Comparison of ENCODE assay signal across 1 cellular context in genomic region chr7:56033671-56034432, GRCh38.
TF ChIP-seq lines count a peak whose summit lies in the region.

No MANE protein-coding gene starts in this region.

TF ChIP-seq in K562, 482 proteins besides CTCF, POLR2A, EP300 and RAD21 (continued from another document and continues in another):
- TF ChIP-seq POLR2G (IDR thresholded peaks at IDR 0.05; ENCODE audit: low read depth, low read length) (peak; percentile 85), RNF2 (IDR thresholded peaks at IDR 0.05) (peak; percentile 26; the same call in 1 of the 2 replicates), HMBOX1 (IDR thresholded peaks at IDR 0.05) (no peak), GATAD2A (IDR thresholded peaks at IDR 0.05) (no peak), ZSCAN32 (CRISPR knock-in tag; IDR thresholded peaks at IDR 0.05) (peak; percentile 91), KLF16 (IDR thresholded peaks at IDR 0.05) (no peak; the same call in 1 of the 2 replicates), MLLT1 (IDR thresholded peaks at IDR 0.05) (peak; percentile 16 to 49; a peak in 1 of 4 replicates), ZNF224 (CRISPR knock-in tag; IDR thresholded peaks at IDR 0.05) (no peak), ZBTB43 (CRISPR knock-in tag; IDR thresholded peaks at IDR 0.05) (no peak), ZNF395 (CRISPR knock-in tag; IDR thresholded peaks at IDR 0.05) (peak; percentile 37; the same call in 1 of the 2 replicates), POLR2AphosphoS5 (IDR thresholded peaks at IDR 0.05; ENCODE audit: control insufficient read depth, insufficient read depth, low read depth, low read length) (no peak), FOXO4 (CRISPR knock-in tag; IDR thresholded peaks at IDR 0.05) (no peak), KLF10 (CRISPR knock-in tag; IDR thresholded peaks at IDR 0.05) (no peak), BCLAF1 (IDR thresholded peaks at IDR 0.05; ENCODE audit: borderline replicate concordance in 1 of 2, control insufficient read depth in 1 of 2, low read depth in 2 of 2, low read length in 1 of 2) (no peak), SMARCE1 (IDR thresholded peaks at IDR 0.05) (peak; percentile 62; the same call in 1 of the 2 replicates), ZNF668 (CRISPR knock-in tag; IDR thresholded peaks at IDR 0.05) (no peak), ZFP1 (CRISPR knock-in tag; IDR thresholded peaks at IDR 0.05) (no peak), ZNF239 (CRISPR knock-in tag; IDR thresholded peaks at IDR 0.05) (peak; percentile 32; the same call in 1 of the 2 replicates), FUS (optimal IDR thresholded peaks at IDR 0.05; ENCODE audit: low read depth, low read length) (no peak), PCBP2 (IDR thresholded peaks at IDR 0.05; ENCODE audit: low read depth, low read length, poor library complexity, severe bottlenecking) (no peak), GABPA (tag; conservative IDR thresholded peaks at IDR 0.05; ENCODE audit: low read depth) (peak; percentile 50), TFAM (CRISPR knock-in tag; conservative IDR thresholded peaks at IDR 0.05) (no peak), DPF2 (IDR thresholded peaks at IDR 0.05) (peak; percentile 84), SIN3A (IDR thresholded peaks at IDR 0.05; ENCODE audit: borderline replicate concordance in 2 of 2, control insufficient read depth in 1 of 2, low read depth in 2 of 2, low read length in 2 of 2) (no peak), E2F3 (CRISPR knock-in tag; IDR thresholded peaks at IDR 0.05) (no peak), ESRRA (IDR thresholded peaks at IDR 0.05; ENCODE audit: borderline replicate concordance, low read depth) (no peak), ZBTB40 (IDR thresholded peaks at IDR 0.05) (0 out of 2 replicates have a peak, but pooled peaks have one; percentile 26), ZBTB40 (CRISPR knock-in tag; IDR thresholded peaks at IDR 0.05) (no peak), ZNF197 (CRISPR knock-in tag; IDR thresholded peaks at IDR 0.05; ENCODE audit: low read depth) (0 out of 2 replicates have a peak, but pooled peaks have one; percentile 42), HDAC2 (IDR thresholded peaks at IDR 0.05) (peak; percentile 31; the same call in 1 of the 2 replicates), PCBP1 (IDR thresholded peaks at IDR 0.05; ENCODE audit: low read depth, low read length, poor library complexity, severe bottlenecking) (no peak), PHF20 (IDR thresholded peaks at IDR 0.05; ENCODE audit: partially characterized antibody) (no peak), ZNF584 (CRISPR knock-in tag; IDR thresholded peaks at IDR 0.05; ENCODE audit: low read depth) (no peak), DEAF1 (CRISPR knock-in tag; IDR thresholded peaks at IDR 0.05) (0 out of 2 replicates have a peak, but pooled peaks have one; percentile 10), ZNF316 (IDR thresholded peaks at IDR 0.05) (no peak), C11orf30 (IDR thresholded peaks at IDR 0.05; ENCODE audit: low read depth) (no peak), U2AF2 (optimal IDR thresholded peaks at IDR 0.05; ENCODE audit: low read depth, low read length) (no peak), ZNF79 (CRISPR knock-in tag; IDR thresholded peaks at IDR 0.05; ENCODE audit: low read depth) (no peak), FIP1L1 (IDR thresholded peaks at IDR 0.05; ENCODE audit: low read depth, low read length, poor library complexity, severe bottlenecking) (no peak), BHLHE40 (IDR thresholded peaks at IDR 0.05; ENCODE audit: low read length) (peak; percentile 35; the same call in 1 of the 2 replicates)
